ENCODE assay signal across 17 cellular contexts in the genomic region with DNA sequence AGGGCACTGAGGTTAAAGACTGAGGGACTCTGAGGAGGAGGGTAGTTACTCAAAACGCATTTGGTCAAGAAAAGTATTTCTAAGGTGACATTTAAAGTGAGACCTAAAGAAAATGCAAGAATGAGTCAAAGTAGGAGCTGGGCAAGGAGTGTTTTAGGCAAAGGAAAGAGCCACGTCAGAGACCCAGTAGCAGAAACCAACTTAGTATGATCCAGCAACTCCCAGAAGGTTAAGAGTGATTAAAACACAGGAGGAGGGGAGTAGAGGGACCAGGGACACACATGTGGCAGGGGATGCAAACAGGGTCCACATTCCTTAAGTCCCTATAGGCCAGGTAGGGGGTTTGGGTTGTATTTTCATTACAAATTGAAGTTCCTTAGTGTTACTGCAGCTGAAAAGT. TPM values are rescaled to one million over a fixed set of nuclear protein-coding genes. Genes with fewer than 3 reads are reported as not detected.
DNase-seq lines count a peak whose midpoint lies in the region; ATAC-seq, FAIRE-seq and TF ChIP-seq lines count a peak whose summit lies in the region.
"Had no signal": no experiment of that assay in that cellular context is flagged by ENCODE, and none has a peak within 500 bp of the region (broad histone marks: within the 10 kb centered on the region; RNA-seq: fewer than 3 reads in every experiment).

No MANE protein-coding gene starts in this region.

- intact Hi-C loops in IMR-90 (cut with micrococcal nuclease): no loop called here
- intact Hi-C loops in K562 (cut with micrococcal nuclease): no loop called here

- no peak overlapping the region for H4K5ac ChIP-seq in IMR-90 (ENCODE audit: low read depth, low read length)

- no TSS peak for BruUV-seq in IMR-90 (replicated peaks; lab: Mats Ljungman, UMichigan)
- no TSS peak for BruUV-seq in K562 (replicated peaks; lab: Mats Ljungman, UMichigan)

- POLR2A ChIA-PET in IMR-90 (lab: Charles Lee; ENCODE audit: unreplicated experiment): no interaction called here
- POLR2A ChIA-PET in K562 (lab: Yijun Ruan, JAX): interaction anchor here (0.6 to 1.3 kb wide), 4 partner anchors 20 to 178 kb away, joined by 3 read pairs; no protein-coding TSS in a partner anchor

- no peaks in the 10 kb centered on the region for H3K9me3 Mint-ChIP-seq in nephron progenitor cell
- no peaks in the 10 kb centered on the region for H3K9me3 Mint-ChIP-seq in stimulated activated memory B cell treated with anti-CD40 and anti-IgM and Interleukin-4, amounts not matched to agents 10 μg/mL and 1 μg/mL and 100 μg/mL, for 72 hours
- H3K9me3 Mint-ChIP-seq: HFFc6 had no signal

- no peak overlapping the region for H3K27ac ChIP-seq in IMR-90 (ENCODE audit: insufficient read depth, low read length)
- no peak overlapping the region for H3K27ac ChIP-seq in K562 (ENCODE audit: extremely low read depth, low read depth, low read length)
- H3K27ac ChIP-seq: C4-2B had no signal

- FAIRE-seq in GM12892 (lab: Jason Lieb, UNC) (peak; percentile 75), K562 (lab: Jason Lieb, UNC) (no peak), GM12891 (lab: Jason Lieb, UNC) (no peak)
- FAIRE-seq: HepG2 had no signal

- peaks cover 12% of the 10 kb centered on the region for H3K4me1 ChIP-seq in IMR-90 (ENCODE audit: control insufficient read depth, insufficient read depth, low read length)
- peaks cover 5 to 32% of the 10 kb centered on the region in 2 experiments for H3K4me1 ChIP-seq in K562 (replicated peaks in 1 of 2; ENCODE audit: control insufficient read depth in 2 of 2, insufficient read depth in 2 of 2, low read length in 2 of 2)

- TF ChIP-seq CTCF in IMR-90 (conservative IDR thresholded peaks at IDR 0.05; ENCODE audit: low read depth, low read length) (no peak), K562 (IDR thresholded peaks at IDR 0.05 in 2 of 3, conservative IDR thresholded peaks at IDR 0.05 in 1 of 3; ENCODE audit: insufficient read depth in 2 of 3, low read depth in 1 of 3, low read length in 3 of 3) (no peak), nephron progenitor cell (IDR thresholded peaks at IDR 0.05) (no peak)

- no peaks in the 10 kb centered on the region for H3K27me3 ChIP-seq in IMR-90 (ENCODE audit: control insufficient read depth, insufficient read depth, low read length)
- no peaks in the 10 kb centered on the region for H3K27me3 ChIP-seq in K562 (ENCODE audit: control insufficient read depth in 2 of 2, insufficient read depth in 2 of 2, low read length in 2 of 2)

- 100% methylated on average over 1 of the region's 2 CpGs; no CpG with 5 or more reads in 1 of the 2 experiments for WGBS in IMR-90 (ENCODE audit: extremely low coverage in 2 of 2, insufficient read length in 1 of 2), 2 experiments
- WGBS in K562 (ENCODE audit: insufficient coverage, low coverage, missing lambda C conversion rate): 18% methylated on average over 2 of the region's 2 CpGs

- H3K4me2 ChIP-seq in IMR-90 (ENCODE audit: low read depth, low read length) (no peak overlapping the region), K562 (ENCODE audit: insufficient read depth, low read length) (no peak overlapping the region; the same call in 1 of the 2 replicates)

- H4K20me1 ChIP-seq in IMR-90 (ENCODE audit: insufficient read depth, low read length): no peaks in the 10 kb centered on the region
- no peaks in the 10 kb centered on the region for H4K20me1 ChIP-seq in K562 (replicated peaks; ENCODE audit: control insufficient read depth, insufficient read depth, low read length)

- H3K4me1 Mint-ChIP-seq in nephron progenitor cell: peaks cover 53% of the 10 kb centered on the region
- no peaks in the 10 kb centered on the region for H3K4me1 Mint-ChIP-seq in stimulated activated memory B cell treated with anti-CD40 and anti-IgM and Interleukin-4, amounts not matched to agents 10 μg/mL and 1 μg/mL and 100 μg/mL, for 72 hours

- DNase-seq in GM12892 (ENCODE audit: insufficient read length) (no peak), IMR-90 (no peak), K562 (ENCODE audit: extremely low read depth in 1 of 4, low spot score in 3 of 4) (peak in 1 of 4 experiments; percentile 25), nephron progenitor cell (no peak), GM12891 (ENCODE audit: insufficient read length, low spot score) (no peak), globus pallidus (ENCODE audit: low spot score) (no peak)
- DNase-seq: HFFc6, NCI-H1048, NCI-H1436 treated with DMSO at 0.1 percent for 48 hours, NCI-H2029 treated with DMSO at 0.1 percent for 48 hours, NCI-H510A, NCI-H774, PC-3 had no signal

- no peak overlapping the region for H3K56ac ChIP-seq in IMR-90 (ENCODE audit: extremely low read depth, insufficient read depth, low read length)

- H2AK9ac ChIP-seq in IMR-90 (replicated peaks; ENCODE audit: low read depth, low read length, poor library complexity): no peak overlapping the region

- H2AFZ ChIP-seq in IMR-90 (replicated peaks; ENCODE audit: low read length, poor library complexity) (no peak overlapping the region), K562 (ENCODE audit: low read depth, low read length) (no peak overlapping the region)

- peak overlapping the region; percentile 51; the same call in 1 of the 2 replicates for H2AK5ac ChIP-seq in IMR-90 (ENCODE audit: low read depth, low read length)

- H3K36me3 ChIP-seq in IMR-90 (ENCODE audit: control insufficient read depth, insufficient read depth, low read length) (no peaks in the 10 kb centered on the region), K562 (ENCODE audit: control insufficient read depth, insufficient read depth, low read length) (no peaks in the 10 kb centered on the region; the same call in 1 of the 3 replicates)

- peak overlapping the region; percentile 3; the same call in 1 of the 2 replicates for H3K23ac ChIP-seq in IMR-90 (ENCODE audit: low read depth, low read length)

- H3K4me3 Mint-ChIP-seq in nephron progenitor cell: no peak overlapping the region
- no peak overlapping the region for H3K4me3 Mint-ChIP-seq in stimulated activated memory B cell treated with anti-CD40 and anti-IgM and Interleukin-4, amounts not matched to agents 10 μg/mL and 1 μg/mL and 100 μg/mL, for 72 hours
- H3K4me3 Mint-ChIP-seq: HFFc6 had no signal

- H3K9me1 ChIP-seq in IMR-90 (ENCODE audit: insufficient read depth, low read length) (peaks cover 2% of the 10 kb centered on the region; the same call in 1 of the 2 replicates), K562 (ENCODE audit: control insufficient read depth, insufficient read depth, low read length) (no peaks in the 10 kb centered on the region)

- dilution Hi-C loops in IMR-90 (cut with HindIII; ENCODE audit: low sequenced_read_pairs, unreplicated experiment): no loop called here

- in situ Hi-C loops in IMR-90 (cut with MboI; ENCODE audit: low sequenced_read_pairs) (no loop called here), K562 (cut with MboI) (no loop called here)

- H3K79me1 ChIP-seq in IMR-90 (ENCODE audit: low read depth in 1 of 2, low read length in 2 of 2): peaks cover 0 to 4% of the 10 kb centered on the region in 2 experiments; a peak in 2 of 4 replicates

- no peak overlapping the region; the same call in 2 of the 3 replicates for H2BK15ac ChIP-seq in IMR-90 (ENCODE audit: low read depth, low read length)

- no peaks in the 10 kb centered on the region for H3K79me2 ChIP-seq in K562 (ENCODE audit: control insufficient read depth, insufficient read depth, low read length)

- no peak overlapping the region; the same call in 1 of the 2 replicates for H2BK120ac ChIP-seq in IMR-90 (ENCODE audit: low read depth, low read length)

- H3K14ac ChIP-seq in IMR-90 (replicated peaks; ENCODE audit: low read depth, low read length): peak overlapping the region; percentile 14; the same call in 1 of the 2 replicates

- H3K4ac ChIP-seq in IMR-90 (ENCODE audit: low read depth, low read length): no peak overlapping the region

- H2BK20ac ChIP-seq in IMR-90 (ENCODE audit: low read depth, low read length): no peak overlapping the region

- no peak overlapping the region; the same call in 1 of the 2 replicates for H4K91ac ChIP-seq in IMR-90 (ENCODE audit: insufficient read depth, low read depth, low read length)

- no peak overlapping the region for H3K18ac ChIP-seq in IMR-90 (ENCODE audit: low read depth, low read length)

- no peak for TF ChIP-seq POLR2A in GM12892 (IDR thresholded peaks at IDR 0.05; ENCODE audit: low read depth, low read length)
- TF ChIP-seq POLR2A in IMR-90 (IDR thresholded peaks at IDR 0.05; ENCODE audit: low read depth, low read length): no peak
- TF ChIP-seq POLR2A in K562 (conservative IDR thresholded peaks at IDR 0.05): no peak
- TF ChIP-seq POLR2A in GM12891 (IDR thresholded peaks at IDR 0.05; ENCODE audit: low read depth, low read length): no peak

- H3K4me3 ChIP-seq in IMR-90 (ENCODE audit: insufficient read depth, low read depth, low read length) (no peak overlapping the region), K562 (no peak overlapping the region)

- no peak for ATAC-seq in IMR-90 (ENCODE audit: low read depth)
- ATAC-seq in K562: peak; percentile 25; the same call in 2 of the 3 replicates
- no peak for ATAC-seq in stimulated activated memory B cell treated with anti-CD40 and anti-IgM and Interleukin-4, amounts not matched to agents 10 μg/mL and 1 μg/mL and 100 μg/mL, for 72 hours
- ATAC-seq in GM19452 (IDR thresholded peaks at IDR 0.05; ENCODE audit: unreplicated experiment): no peak
- ATAC-seq: HepG2, PC-3 had no signal

- H3K27me3 Mint-ChIP-seq in nephron progenitor cell (ENCODE audit: low read depth, poor library complexity): no peaks in the 10 kb centered on the region
- no peaks in the 10 kb centered on the region for H3K27me3 Mint-ChIP-seq in stimulated activated memory B cell treated with anti-CD40 and anti-IgM and Interleukin-4, amounts not matched to agents 10 μg/mL and 1 μg/mL and 100 μg/mL, for 72 hours

- TF ChIP-seq RAD21 in IMR-90 (IDR thresholded peaks at IDR 0.05; ENCODE audit: low read length): no peak
- no peak for TF ChIP-seq RAD21 in K562 (CRISPR knock-in tag; conservative IDR thresholded peaks at IDR 0.05 in 1 of 2, IDR thresholded peaks at IDR 0.05 in 1 of 2)

- no peaks in the 10 kb centered on the region for H3K9me3 ChIP-seq in IMR-90 (ENCODE audit: control insufficient read depth, insufficient read depth, low read length)
- no peaks in the 10 kb centered on the region for H3K9me3 ChIP-seq in K562 (replicated peaks; ENCODE audit: control insufficient read depth, insufficient read depth, low read depth, low read length)

- no peak for TF ChIP-seq EP300 in K562 (IDR thresholded peaks at IDR 0.05; ENCODE audit: low read length)

- H4K8ac ChIP-seq in IMR-90 (ENCODE audit: low read depth in 2 of 2, low read length in 2 of 2): no peak overlapping the region

- H3K9ac ChIP-seq in IMR-90 (ENCODE audit: low read depth, low read length): no peak overlapping the region
- H3K9ac ChIP-seq in K562 (ENCODE audit: insufficient read depth in 1 of 2, low read depth in 2 of 2, low read length in 2 of 2): no peak overlapping the region

- H2BK5ac ChIP-seq in IMR-90 (ENCODE audit: low read depth, low read length, poor library complexity, severe bottlenecking): no peak overlapping the region

- CTCF ChIA-PET in IMR-90 (lab: Yijun Ruan, JAX) (interaction anchor here (1.7 kb wide), 1 partner anchor 10 kb away, joined by 4 read pairs; no protein-coding TSS in a partner anchor), K562 (lab: Yijun Ruan, JAX; ENCODE audit: low intra/inter-chr PET ratio) (no interaction called here)

- peaks cover 59% of the 10 kb centered on the region for H3K36me3 Mint-ChIP-seq in nephron progenitor cell (ENCODE audit: low read depth)
- no peaks in the 10 kb centered on the region for H3K36me3 Mint-ChIP-seq in stimulated activated memory B cell treated with anti-CD40 and anti-IgM and Interleukin-4, amounts not matched to agents 10 μg/mL and 1 μg/mL and 100 μg/mL, for 72 hours

- peak overlapping the region; percentile 69 for H3K27ac Mint-ChIP-seq in nephron progenitor cell
- no peak overlapping the region for H3K27ac Mint-ChIP-seq in stimulated activated memory B cell treated with anti-CD40 and anti-IgM and Interleukin-4, amounts not matched to agents 10 μg/mL and 1 μg/mL and 100 μg/mL, for 72 hours
- H3K27ac Mint-ChIP-seq: HFFc6 had no signal

RNA-seq across cellular contexts. Expression of a gene that starts 24.3 kb away (rescaled TPM):
- polyA plus RNA-seq in GM12892 (2012; ENCODE audit: missing spikeins): 18.9 TPM
- total RNA-seq in IMR-90 (2012; rRNA removed) (2.5 and 3.9 TPM in 2 replicates), K562 (2014; rRNA removed) (13.8 and 16.5 TPM in 2 replicates), K562 (2014; rRNA removed; fragmentation: Illumina TruSeq; extraction: Trizol) (22.4 and 24.7 TPM in 2 replicates), K562 (2015; rRNA removed; fragmentation: Illumina TruSeq; extraction: Trizol) (32.6 and 34.7 TPM in 2 replicates), K562 (2021) (14.8 and 15.7 TPM in 2 replicates)
- polyA plus RNA-seq in IMR-90 (2012; rRNA removed) (4.0 and 4.5 TPM in 2 replicates), K562 (2011; rRNA removed) (8.1 and 11.9 TPM in 2 replicates), K562 (2014; fragmentation: Illumina TruSeq; extraction: Trizol) (30.9 and 42.0 TPM in 2 replicates), K562 (2014; fragmentation: Nextera tagmentation; extraction: Ambion mirVana) (1 to 10 TPM; 6.2 to 6.6 TPM), K562 (2014; rRNA removed) (15.6 and 19.0 TPM in 2 replicates)
- 2.5 and 4.9 TPM in 2 replicates for polyA plus RNA-seq in IMR-90 (2012; cell fraction: cytosol; rRNA removed)
- 0.98 and 1.0 TPM in 2 replicates for polyA plus RNA-seq in IMR-90 (2012; cell fraction: nucleus; rRNA removed; ENCODE audit: low replicate concordance)
- total RNA-seq in K562 (2011; cell fraction: chromatin; rRNA removed; ENCODE audit: low replicate concordance): 2.5 and 6.3 TPM in 2 replicates
- total RNA-seq in K562 (2011; cell fraction: nucleolus; rRNA removed): 2.5 and 2.7 TPM in 2 replicates
- 3.3 and 7.7 TPM in 2 replicates for total RNA-seq in K562 (2011; cell fraction: nucleoplasm; rRNA removed)
- 5.8 and 7.1 TPM in 2 replicates for polyA plus RNA-seq in K562 (2011; cell fraction: cytosol; rRNA removed)
- polyA plus RNA-seq in K562 (2011; cell fraction: nucleus; rRNA removed): 5.1 and 5.8 TPM in 2 replicates
- 16.1 and 24.0 TPM in 2 replicates for polyA plus RNA-seq in K562 (2012)
- polyA minus RNA-seq in K562 (2011; rRNA and poly(A)+ RNA removed): 5.4 and 7.6 TPM in 2 replicates
- polyA minus RNA-seq in K562 (2011; cell fraction: cytosol; rRNA and poly(A)+ RNA removed): 3.1 and 4.3 TPM in 2 replicates
- 4.7 and 5.2 TPM in 2 replicates for polyA minus RNA-seq in K562 (2011; cell fraction: nucleus; rRNA and poly(A)+ RNA removed)
- polyA plus RNA-seq in GM12891 (2012; ENCODE audit: low read depth, missing spikeins): 13.3 TPM
